In genomic region chr13:89375839-89376238, GRCh38 we compare ENCODE assay signal across 15 cellular contexts.
DNase-seq lines count a peak whose midpoint lies in the region; ATAC-seq and TF ChIP-seq lines count a peak whose summit lies in the region.
"Had no signal": no experiment of that assay in that cellular context is flagged by ENCODE, and none has a peak within 500 bp of the region (broad histone marks: within the 10 kb centered on the region; RNA-seq: fewer than 3 reads in every experiment).

No MANE protein-coding gene starts in this region.

- intact Hi-C loops in left ventricle myocardium superior (cut with micrococcal nuclease): no loop called here
- intact Hi-C loops in right cardiac atrium (cut with DNase I): no loop called here
- intact Hi-C loops in body of pancreas (cut with DNase I): no loop called here

- no peak overlapping the region for H3K4me3 ChIP-seq in right cardiac atrium (ENCODE audit: low read length)
- H3K4me3 ChIP-seq in body of pancreas: no peak overlapping the region

- H3K4me1 ChIP-seq in right cardiac atrium (ENCODE audit: control insufficient read depth, insufficient read depth, low read length) (no peaks in the 10 kb centered on the region), body of pancreas (no peaks in the 10 kb centered on the region), foreskin keratinocyte (peaks cover 8% of the 10 kb centered on the region)

- ATAC-seq in left ventricle myocardium superior: peak; percentile 66
- ATAC-seq in right cardiac atrium: no peak
- peak; percentile 42 for ATAC-seq in body of pancreas
- ATAC-seq in foreskin keratinocyte: peak; percentile 72
- ATAC-seq in GM21528 (IDR thresholded peaks at IDR 0.05; ENCODE audit: low FRiP score, unreplicated experiment): no peak
- ATAC-seq in HG02763 (IDR thresholded peaks at IDR 0.05; ENCODE audit: unreplicated experiment): no peak
- ATAC-seq: T-cell had no signal

- TF ChIP-seq POLR2A in body of pancreas (IDR thresholded peaks at IDR 0.05): no peak
- TF ChIP-seq POLR2A in erythroblast (IDR thresholded peaks at IDR 0.05; ENCODE audit: low read length): no peak

- H3K27ac ChIP-seq in right cardiac atrium (ENCODE audit: low read length) (no peak overlapping the region), body of pancreas (no peak overlapping the region), foreskin keratinocyte (no peak overlapping the region)

- no peaks in the 10 kb centered on the region for H3K36me3 ChIP-seq in body of pancreas (replicated peaks in 1 of 2; ENCODE audit: insufficient read depth in 1 of 2, low read depth in 2 of 2)

- H3K9me3 ChIP-seq in right cardiac atrium (ENCODE audit: control insufficient read depth, low read length) (no peaks in the 10 kb centered on the region), body of pancreas (no peaks in the 10 kb centered on the region)

- no peak for TF ChIP-seq CTCF in body of pancreas (IDR thresholded peaks at IDR 0.05)
- TF ChIP-seq CTCF in foreskin keratinocyte (conservative IDR thresholded peaks at IDR 0.05): no peak

- H3K27me3 ChIP-seq in right cardiac atrium (ENCODE audit: control insufficient read depth, insufficient read depth): no peaks in the 10 kb centered on the region
- H3K27me3 ChIP-seq in body of pancreas: no peaks in the 10 kb centered on the region
- no peaks in the 10 kb centered on the region for H3K27me3 ChIP-seq in foreskin keratinocyte

- DNase-seq in left ventricle myocardium superior (no peak), right cardiac atrium (no peak), body of pancreas (peak in 1 of 4 donors; percentile 5), foreskin keratinocyte (peak; percentile 40 to 68), erythroblast (lab: John Stamatoyannopoulos, UW) (no peak), GDM1 (lab: John Stamatoyannopoulos, UW) (no peak)
- DNase-seq: activated CD4-positive, alpha-beta T cell treated with anti-CD3 and anti-CD28 coated beads for 4 hours; activated T-cell treated with anti-CD3 and anti-CD28 coated beads, Interleukin-2, amount 50 U/mL, for 24 hours; amniotic stem cell; hypothalamus; stimulated activated CD4-positive, alpha-beta T cell treated with anti-CD3 and anti-CD28 coated beads, Interleukin-1b, Interleukin-23, amount 100 ng/mL, for 48 hours; T-cell; trophoblast cell had no signal

- WGBS in right cardiac atrium: 21% methylated on average over 2 of the region's 2 CpGs
- 10 to 20% methylated on average over 2 of the region's 2 CpGs for WGBS in body of pancreas, 2 donors

Comparison
In these comparisons a context has a peak if more than half of its experiments do, and no peak if none do; other contexts are left out.
1. ATAC-seq: peak in left ventricle myocardium superior (single experiment), body of pancreas (single experiment) and foreskin keratinocyte (single experiment); none in right cardiac atrium (0 of 2), GM21528 (single experiment) and HG02763 (single experiment).
2. DNase-seq: peak in foreskin keratinocyte (2 of 2); none in left ventricle myocardium superior (single experiment), right cardiac atrium (0 of 3), erythroblast (0 of 2) and GDM1 (single experiment).